Comparison of ENCODE assay signal across 8 cellular contexts in the genomic region with DNA sequence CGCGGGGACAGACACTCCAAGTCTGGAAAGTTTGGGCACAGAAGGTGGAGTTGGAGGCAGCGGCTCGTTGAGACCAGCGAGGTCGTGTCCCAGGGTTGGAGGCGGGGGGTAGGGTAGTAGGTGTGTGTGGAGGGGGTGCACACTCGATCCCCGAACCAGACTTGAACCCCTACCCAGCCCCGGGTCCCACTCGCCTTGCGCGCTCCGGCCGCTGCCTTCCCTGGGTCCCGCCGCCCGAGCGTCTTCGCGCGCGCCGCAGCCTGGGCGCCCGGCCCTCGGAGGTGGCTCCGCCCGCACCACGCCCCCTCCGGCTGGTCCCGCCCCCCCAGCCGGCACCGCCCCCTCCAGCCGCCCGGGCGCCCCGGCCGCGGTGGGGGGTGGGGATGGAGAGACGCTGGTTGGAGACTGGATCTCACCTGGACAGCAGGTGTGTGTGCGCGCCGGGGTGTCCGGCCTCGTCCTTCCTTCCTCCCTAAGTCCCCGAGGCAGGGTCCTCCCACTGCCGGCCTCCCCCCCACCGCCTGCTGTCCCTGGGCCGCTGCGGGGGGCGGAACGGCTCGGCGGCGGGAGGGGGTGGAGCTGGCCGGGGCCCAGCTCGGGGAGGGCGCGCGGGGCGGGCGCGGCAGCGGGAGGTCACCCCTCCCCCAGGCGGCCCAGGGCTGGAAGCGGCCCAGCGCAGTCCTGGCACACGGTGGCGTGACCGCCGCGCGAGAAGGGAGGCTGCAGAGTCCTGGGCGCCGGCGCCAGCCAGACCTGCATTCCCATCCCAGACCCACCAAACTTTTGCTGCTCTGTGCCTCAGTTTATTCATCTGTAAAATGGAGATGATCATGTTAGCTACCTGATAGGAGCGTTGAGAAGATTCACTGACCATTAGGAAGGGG. TPM values are rescaled to one million over a fixed set of nuclear protein-coding genes. Genes with fewer than 3 reads are reported as not detected.
DNase-seq lines count a peak whose midpoint lies in the region; TF ChIP-seq lines count a peak whose summit lies in the region.

TSS of gene KANK2 (minus strand) at position 255 of the 884 bp plus-strand sequence. CDS start 3,034 bp downstream, outside the sequence.

- peaks cover 10 to 11% of the 10 kb centered on the region in 2 donors for H3K27me3 Mint-ChIP-seq in CD8-positive, alpha-beta memory T cell
- H3K27me3 Mint-ChIP-seq in activated T-helper 1 cell treated with anti-CD3 and anti-CD28 coated beads, Interleukin-12 subunit alpha, Interleukin-12 subunit beta, Interleukin-2, Interleukin-4 antibody, amounts not matched to agents 30 ng/mL and 10 ng/mL and 1 ng/mL, durations not matched to agents 14 hours and 24 hours and 36 hours (ENCODE audit: insufficient read depth): peaks cover 21% of the 10 kb centered on the region

- H3K9me3 Mint-ChIP-seq in CD8-positive, alpha-beta memory T cell: no peaks in the 10 kb centered on the region
- no peaks in the 10 kb centered on the region for H3K9me3 Mint-ChIP-seq in activated T-helper 1 cell treated with anti-CD3 and anti-CD28 coated beads, Interleukin-12 subunit alpha, Interleukin-12 subunit beta, Interleukin-2, Interleukin-4 antibody, amounts not matched to agents 30 ng/mL and 10 ng/mL and 1 ng/mL, durations not matched to agents 14 hours and 24 hours and 36 hours

- peak; percentile 4 for TF ChIP-seq CTCF in GM20000 (IDR thresholded peaks at IDR 0.05; ENCODE audit: extremely low read depth, missing control alignments)
- TF ChIP-seq CTCF in esophagus squamous epithelium (IDR thresholded peaks at IDR 0.05): peak in 1 of 6 experiments; percentile 12

- H3K4me1 Mint-ChIP-seq in CD8-positive, alpha-beta memory T cell: peaks cover 0 to 16% (median 0%) of the 10 kb centered on the region in 3 donors
- H3K4me1 Mint-ChIP-seq in activated T-helper 1 cell treated with anti-CD3 and anti-CD28 coated beads, Interleukin-12 subunit alpha, Interleukin-12 subunit beta, Interleukin-2, Interleukin-4 antibody, amounts not matched to agents 30 ng/mL and 10 ng/mL and 1 ng/mL, durations not matched to agents 14 hours and 24 hours and 36 hours (ENCODE audit: low read depth): no peaks in the 10 kb centered on the region

- no peaks in the 10 kb centered on the region for H3K36me3 Mint-ChIP-seq in CD8-positive, alpha-beta memory T cell
- no peaks in the 10 kb centered on the region for H3K36me3 Mint-ChIP-seq in activated T-helper 1 cell treated with anti-CD3 and anti-CD28 coated beads, Interleukin-12 subunit alpha, Interleukin-12 subunit beta, Interleukin-2, Interleukin-4 antibody, amounts not matched to agents 30 ng/mL and 10 ng/mL and 1 ng/mL, durations not matched to agents 14 hours and 24 hours and 36 hours (ENCODE audit: low read depth)

- peak within 1 kb of the TSS in 5 of 8 donors; percentile 50 to 78 (median 58) for H3K27ac Mint-ChIP-seq in CD8-positive, alpha-beta memory T cell
- no peak within 1 kb of the TSS for H3K27ac Mint-ChIP-seq in activated T-helper 1 cell treated with anti-CD3 and anti-CD28 coated beads, Interleukin-12 subunit alpha, Interleukin-12 subunit beta, Interleukin-2, Interleukin-4 antibody, amounts not matched to agents 30 ng/mL and 10 ng/mL and 1 ng/mL, durations not matched to agents 14 hours and 24 hours and 36 hours

- H3K4me3 ChIP-seq in CD8-positive, alpha-beta memory T cell (ENCODE audit: low read length): peak within 1 kb of the TSS; percentile 54
- H3K4me3 ChIP-seq in HUES6 (ENCODE audit: low read depth, low read length) (peak within 1 kb of the TSS; percentile 98), esophagus squamous epithelium (peak within 1 kb of the TSS; percentile 63 to 89 (median 74))

- CTCF ChIA-PET in CD8-positive, alpha-beta memory T cell (lab: Charles Lee): no interaction called here

- POLR2A ChIA-PET in CD8-positive, alpha-beta memory T cell (lab: Charles Lee): no interaction called here

- peaks cover 9% of the 10 kb centered on the region for H3K4me1 ChIP-seq in CD8-positive, alpha-beta memory T cell (ENCODE audit: insufficient read depth, low read length)
- H3K4me1 ChIP-seq in HUES6 (ENCODE audit: control insufficient read depth, insufficient read depth, low read length) (peaks cover 12% of the 10 kb centered on the region; the same call in 1 of the 2 replicates), esophagus squamous epithelium (peaks cover 13 to 67% (median 28%) of the 10 kb centered on the region in 3 donors)

- H3K27ac ChIP-seq in CD8-positive, alpha-beta memory T cell (ENCODE audit: low read depth, low read length): peak within 1 kb of the TSS; percentile 24
- H3K27ac ChIP-seq in HUES6 (ENCODE audit: low read depth, low read length) (peak within 1 kb of the TSS; percentile 64; the same call in 1 of the 2 replicates), esophagus squamous epithelium (peak within 1 kb of the TSS; percentile 79 to 93 (median 90))

- peak within 1 kb of the TSS; percentile 72 to 90 (median 80) for H3K4me3 Mint-ChIP-seq in CD8-positive, alpha-beta memory T cell
- peak within 1 kb of the TSS; percentile 75 for H3K4me3 Mint-ChIP-seq in activated T-helper 1 cell treated with anti-CD3 and anti-CD28 coated beads, Interleukin-12 subunit alpha, Interleukin-12 subunit beta, Interleukin-2, Interleukin-4 antibody, amounts not matched to agents 30 ng/mL and 10 ng/mL and 1 ng/mL, durations not matched to agents 14 hours and 24 hours and 36 hours

- TF ChIP-seq POLR2A in esophagus squamous epithelium (IDR thresholded peaks at IDR 0.05): peak in 2 of 4 donors; percentile 79 to 80

- DNase-seq in CD8-positive, alpha-beta memory T cell: peak; percentile 62 to 73 (median 68)
- peak; percentile 100 for DNase-seq in GM20000 (ENCODE audit: low spot score)
- DNase-seq in activated T-helper 1 cell treated with anti-CD3 and anti-CD28 coated beads, Interleukin-12 subunit alpha, Interleukin-12 subunit beta, Interleukin-2, Interleukin-4 antibody, amounts not matched to agents 30 ng/mL and 10 ng/mL and 1 ng/mL, durations not matched to agents 14 hours and 24 hours and 36 hours (ENCODE audit: low spot score): peak; percentile 67
- DNase-seq in esophagus squamous epithelium (lab: John Stamatoyannopoulos, UW): no peak
- DNase-seq in myocyte (ENCODE audit: low read depth): peak; percentile 82
- DNase-seq in stimulated activated CD8-positive, alpha-beta memory T cell treated with anti-CD3 and anti-CD28 coated beads, Interleukin-7, amount 100 ng/mL, for 4 hours (ENCODE audit: low read depth in 2 of 2): peak; percentile 45 to 63

- no peaks in the 10 kb centered on the region for H3K9me3 ChIP-seq in CD8-positive, alpha-beta memory T cell (ENCODE audit: low read length)
- no peaks in the 10 kb centered on the region for H3K9me3 ChIP-seq in HUES6 (ENCODE audit: control insufficient read depth, insufficient read depth, low read depth, low read length)
- H3K9me3 ChIP-seq in esophagus squamous epithelium: no peaks in the 10 kb centered on the region

- peak within 1 kb of the TSS; percentile 86 for H3K9ac ChIP-seq in HUES6 (ENCODE audit: low read length)

- no peaks in the 10 kb centered on the region for H3K27me3 ChIP-seq in CD8-positive, alpha-beta memory T cell (ENCODE audit: insufficient read depth, low read length, poor library complexity, severe bottlenecking)
- no peaks in the 10 kb centered on the region for H3K27me3 ChIP-seq in HUES6 (ENCODE audit: control insufficient read depth, insufficient read depth, low read length)
- no peaks in the 10 kb centered on the region for H3K27me3 ChIP-seq in esophagus squamous epithelium

- H3K36me3 ChIP-seq in CD8-positive, alpha-beta memory T cell (ENCODE audit: insufficient read depth, low read length): no peaks in the 10 kb centered on the region
- H3K36me3 ChIP-seq in HUES6 (ENCODE audit: control insufficient read depth, insufficient read depth, low read length) (peaks cover 34% of the 10 kb centered on the region), esophagus squamous epithelium (peaks cover 0 to 54% (median 5%) of the 10 kb centered on the region in 3 donors)

- WGBS in esophagus squamous epithelium, 2 donors: 2 to 3% methylated on average over 23 to 26 of the region's 78 CpGs

- intact Hi-C loops in activated T-helper 1 cell treated with anti-CD3 and anti-CD28 coated beads, Interleukin-12 subunit alpha, Interleukin-12 subunit beta, Interleukin-2, Interleukin-4 antibody, amounts not matched to agents 30 ng/mL and 10 ng/mL and 1 ng/mL, durations not matched to agents 14 hours and 24 hours and 36 hours (cut with micrococcal nuclease): loop anchor here (2.0 to 5.0 kb wide), 3 partner anchors 40 to 185 kb away; partner anchors contain the start of gene SPC24
- intact Hi-C loops in esophagus squamous epithelium (cut with DNase I): no loop called here

RNA-seq across cellular contexts. Expression of gene KANK2, which starts in this region (rescaled TPM):
- 1 to 10 TPM; 2.0 to 2.3 TPM for total RNA-seq in CD8-positive, alpha-beta memory T cell
- polyA plus RNA-seq in CD8-positive, alpha-beta memory T cell: 0.16 TPM
- polyA plus RNA-seq in PFSK-1 (2012; ENCODE audit: insufficient read length, low read depth): 215 TPM
- total RNA-seq in activated T-helper 1 cell treated with anti-CD3 and anti-CD28 coated beads, Interleukin-12 subunit alpha, Interleukin-12 subunit beta, Interleukin-2, Interleukin-4 antibody, amounts not matched to agents 30 ng/mL and 10 ng/mL and 1 ng/mL, durations not matched to agents 14 hours and 24 hours and 36 hours: 2.7 and 3.9 TPM in 2 replicates
- 100 to 1,000 TPM in 1 of 4 donors, 10 to 100 TPM in 3; 29.3 to 287 (median 57.1) TPM for total RNA-seq in esophagus squamous epithelium
- 317 and 438 TPM in 2 replicates for total RNA-seq in myocyte
- 337 TPM for polyA plus RNA-seq in myocyte (2012)

Comparison
In these comparisons a context has a peak if more than half of its experiments do, and no peak if none do; other contexts are left out.
1. H3K27ac ChIP-seq: peak in every context shown above with its lines; median percentile 90 in esophagus squamous epithelium; 64 in HUES6; 24 in CD8-positive, alpha-beta memory T cell.